ENCODE assay signal across 13 cellular contexts in the genomic region with DNA sequence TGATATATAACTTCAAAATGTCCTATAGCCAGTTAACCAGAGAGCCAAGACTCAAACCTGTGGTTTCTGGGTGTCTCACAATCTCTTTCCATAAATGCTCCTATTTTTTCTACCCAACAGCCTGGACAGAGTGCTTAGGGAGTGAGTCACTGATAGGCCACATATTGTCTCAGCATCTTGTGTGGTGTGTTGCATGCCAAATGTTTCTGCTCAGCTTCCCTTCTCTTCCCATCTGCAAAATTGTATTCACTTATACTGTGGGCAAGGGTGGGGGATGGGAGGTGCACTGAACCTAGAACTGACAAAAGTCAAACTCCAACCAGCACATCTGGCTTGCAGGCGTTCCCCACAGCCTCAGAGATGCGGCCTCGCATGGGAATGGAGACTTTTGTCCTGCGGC.
DNase-seq lines count a peak whose midpoint lies in the region; ATAC-seq and TF ChIP-seq lines count a peak whose summit lies in the region.
"Had no signal": no experiment of that assay in that cellular context is flagged by ENCODE, and none has a peak within 500 bp of the region (broad histone marks: within the 10 kb centered on the region; RNA-seq: fewer than 3 reads in every experiment).

No MANE protein-coding gene starts in this region.

- peak; percentile 93 for DNase-seq in HS-27A (ENCODE audit: low read depth)
- peak; percentile 92 for DNase-seq in astrocyte of the cerebellum (ENCODE audit: low read depth)
- peak; percentile 87 for DNase-seq in foreskin melanocyte
- no peak for DNase-seq in NCI-H2196 treated with DMSO at 0.1 percent for 48 hours (lab: John Stamatoyannopoulos, UW; ENCODE audit: unreplicated experiment)
- DNase-seq in SK-N-DZ (ENCODE audit: low spot score) = no peak
- no peak for DNase-seq in CD14-positive monocyte (ENCODE audit: low spot score)
- DNase-seq: Kasumi-1, NCI-H2171 treated with DMSO at 0.1 percent for 48 hours, Peyer's patch, spleen, WERI-Rb-1 had no signal

- H3K4me3 Mint-ChIP-seq in CD14-positive monocyte = no peak overlapping the region
- H3K4me3 Mint-ChIP-seq: brain had no signal

- TF ChIP-seq CTCF in astrocyte of the cerebellum (IDR thresholded peaks at IDR 0.05; ENCODE audit: low read depth, low read length, missing control alignments) = no peak
- TF ChIP-seq CTCF in CD14-positive monocyte (IDR thresholded peaks at IDR 0.05) = no peak

- in situ Hi-C loops in astrocyte of the cerebellum (cut with HindIII; ENCODE audit: low sequenced_read_pairs) = loop anchor here (10.0 kb wide), 1 partner anchor 82 kb away; no protein-coding TSS in a partner anchor

- H3K36me3 Mint-ChIP-seq in CD14-positive monocyte = no peaks in the 10 kb centered on the region
- H3K36me3 Mint-ChIP-seq: brain had no signal

- H3K27me3 Mint-ChIP-seq in CD14-positive monocyte (ENCODE audit: low read depth in 3 of 3) = peaks cover 6 to 13% (median 9%) of the 10 kb centered on the region in 3 donors

- ATAC-seq in GM18858 (IDR thresholded peaks at IDR 0.05; ENCODE audit: unreplicated experiment) = no peak

- no peak overlapping the region for H3K27ac Mint-ChIP-seq in CD14-positive monocyte
- H3K27ac Mint-ChIP-seq: brain had no signal

- no peak overlapping the region for H3K4me3 ChIP-seq in astrocyte of the cerebellum (ENCODE audit: low read depth, low read length)
- H3K4me3 ChIP-seq: Peyer's patch, spleen had no signal

- intact Hi-C loops in CD14-positive monocyte (cut with micrococcal nuclease) = no loop called here

- H3K9me3 Mint-ChIP-seq in CD14-positive monocyte = no peaks in the 10 kb centered on the region
- H3K9me3 Mint-ChIP-seq: brain had no signal

- no peaks in the 10 kb centered on the region for H3K4me1 Mint-ChIP-seq in CD14-positive monocyte

Comparison
In these comparisons a context has a peak if more than half of its experiments do, and no peak if none do; other contexts are left out.
1. DNase-seq: peak in HS-27A (single experiment), astrocyte of the cerebellum (single experiment) and foreskin melanocyte (single experiment); none in NCI-H2196 treated with DMSO at 0.1 percent for 48 hours (single experiment), SK-N-DZ (single experiment) and CD14-positive monocyte (single experiment).